ENCODE assay signal across 36 cellular contexts in the genomic region with DNA sequence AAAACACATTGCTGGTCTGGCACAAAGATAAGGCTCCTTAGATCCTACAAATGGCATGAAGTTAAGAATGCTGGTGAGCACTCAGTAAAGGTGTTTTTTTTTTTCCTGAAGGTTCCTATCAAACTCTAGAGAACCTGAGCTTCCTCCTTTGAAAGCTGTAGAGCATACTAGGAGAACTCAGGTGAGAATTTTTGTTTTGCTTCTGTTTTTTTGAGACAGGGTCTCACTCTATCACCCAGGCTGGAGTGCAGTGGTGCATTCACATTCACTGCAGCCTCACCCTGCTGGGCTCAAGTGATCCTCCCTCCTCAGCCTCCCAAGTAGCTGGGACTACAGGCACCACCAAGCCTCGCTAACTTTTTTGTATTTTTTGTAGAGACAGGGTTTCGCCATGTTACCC. TPM values are rescaled to one million over a fixed set of nuclear protein-coding genes. Genes with fewer than 3 reads are reported as not detected.
"Had no signal": no experiment of that assay in that cellular context is flagged by ENCODE, and none has a peak within 500 bp of the region (broad histone marks: within the 10 kb centered on the region; RNA-seq: fewer than 3 reads in every experiment).

No MANE protein-coding gene starts in this region.

- H3K9me3 Mint-ChIP-seq: activated B cell treated with CpG ODN at 0.5 μM for 24 hours; activated CD4-positive, alpha-beta memory T cell treated with anti-CD3 and anti-CD28 coated beads for 36 hours; activated naive CD4-positive, alpha-beta T cell treated with anti-CD3 and anti-CD28 coated beads for 36 hours; T-helper 1 cell treated with Interleukin-12 subunit alpha and Interleukin-12 subunit beta and Interleukin-4 antibody, amounts not matched to agents 30 μg/mL and 1 μg/mL, for 36 hours had no signal

- H3K27ac Mint-ChIP-seq: activated B cell treated with CpG ODN at 0.5 μM for 24 hours; activated CD4-positive, alpha-beta memory T cell treated with anti-CD3 and anti-CD28 coated beads for 36 hours; activated CD4-positive, alpha-beta T cell treated with anti-CD3 and anti-CD28 coated beads, Interleukin-2, amount 10 ng/mL, durations not matched to agents 24 days and 14 days; activated CD8-positive, alpha-beta T cell treated with anti-CD3 and anti-CD28 coated beads for 36 hours; activated naive CD4-positive, alpha-beta T cell treated with anti-CD3 and anti-CD28 coated beads for 36 hours; activated naive CD4-positive, alpha-beta T cell treated with anti-CD3 and anti-CD28 coated beads, Interleukin-2, amount 50 U/mL, for 72 hours; activated naive CD8-positive, alpha-beta T cell treated with anti-CD3 and anti-CD28 coated beads for 36 hours; activated T-cell treated with anti-CD3 and anti-CD28 coated beads, Interleukin-2, amount 50 U/mL, for 72 hours; activated T-helper 1 cell treated with anti-CD3 and anti-CD28 coated beads, Interleukin-12 subunit alpha, Interleukin-12 subunit beta, Interleukin-2, Interleukin-4 antibody, amounts not matched to agents 30 ng/mL and 10 ng/mL and 1 ng/mL, durations not matched to agents 14 hours and 24 hours and 36 hours; activated T-helper 17 cell treated with anti-CD3 and anti-CD28 coated beads, Interleukin-2, amount 50 U/mL, for 72 hours; T-helper 1 cell treated with Interleukin-12 subunit alpha and Interleukin-12 subunit beta and Interleukin-4 antibody, amounts not matched to agents 30 μg/mL and 1 μg/mL, for 36 hours; T-helper 2 cell treated with Interferon-gamma antibody and Interleukin-4, amounts not matched to agents 5 μg/mL and 100 μg/mL, for 36 hours had no signal

- H3K27me3 Mint-ChIP-seq: activated B cell treated with CpG ODN at 0.5 μM for 24 hours; activated CD4-positive, alpha-beta memory T cell treated with anti-CD3 and anti-CD28 coated beads for 36 hours; activated CD8-positive, alpha-beta T cell treated with anti-CD3 and anti-CD28 coated beads for 36 hours; activated naive CD8-positive, alpha-beta T cell treated with anti-CD3 and anti-CD28 coated beads for 36 hours had no signal

- H3K36me3 Mint-ChIP-seq: activated CD4-positive, alpha-beta memory T cell treated with anti-CD3 and anti-CD28 coated beads for 36 hours had no signal

- H3K4me3 ChIP-seq: adrenal gland, body of pancreas, breast epithelium had no signal

- DNase-seq: activated B cell treated with CpG ODN at 0.5 μM for 24 hours; activated CD4-positive, alpha-beta memory T cell treated with anti-CD3 and anti-CD28 coated beads for 36 hours; activated CD4-positive, alpha-beta T cell treated with anti-CD3 and anti-CD28 coated beads for 4 hours; activated CD4-positive, alpha-beta T cell treated with anti-CD3 and anti-CD28 coated beads, Interleukin-2, amount 10 ng/mL, durations not matched to agents 24 days and 14 days; activated CD4-positive, alpha-beta T cell treated with anti-CD3 and anti-CD28 coated beads, Interleukin-2, amount 50 U/mL, for 1 hour; activated CD4-positive, alpha-beta T cell treated with anti-CD3 and anti-CD28 coated beads, Interleukin-2, amount 50 U/mL, for 4 hours; activated CD4-positive, CD25-positive, alpha-beta regulatory T cell treated with anti-CD3 and anti-CD28 coated beads, Interleukin-2, amount 50 U/mL, for 72 hours; activated CD8-positive, alpha-beta memory T cell treated with anti-CD3 and anti-CD28 coated beads, Interleukin-2, amount 50 U/mL, for 4 hours; activated CD8-positive, alpha-beta T cell treated with anti-CD3 and anti-CD28 coated beads for 36 hours; activated gamma-delta T cell treated with Interleukin-2 at 50 U/mL for 16 hours; activated naive CD4-positive, alpha-beta T cell; activated naive CD4-positive, alpha-beta T cell treated with anti-CD3 and anti-CD28 coated beads for 36 hours; activated naive CD4-positive, alpha-beta T cell treated with anti-CD3 and anti-CD28 coated beads, Interleukin-2, amount 50 U/mL, for 16 hours; activated naive CD8-positive, alpha-beta T cell treated with anti-CD3 and anti-CD28 coated beads for 36 hours; activated T-cell treated with anti-CD3 and anti-CD28 coated beads for 4 hours; activated T-cell treated with anti-CD3 and anti-CD28 coated beads, Interleukin-2, amount 50 U/mL, for 1 hour; activated T-cell treated with anti-CD3 and anti-CD28 coated beads, Interleukin-2, amount 50 U/mL, for 4 hours; activated T-cell treated with anti-CD3 and anti-CD28 coated beads, Interleukin-2, amount 50 U/mL, for 72 hours; amniotic stem cell; aorta; body of pancreas; brain microvascular endothelial cell; central memory CD4-positive, alpha-beta T cell; T-helper 1 cell; T-helper 2 cell; T-helper 9 cell had no signal

- H3K27ac ChIP-seq: adrenal gland, body of pancreas, brain microvascular endothelial cell, breast epithelium, VCaP had no signal

- H3K4me3 Mint-ChIP-seq: activated B cell treated with CpG ODN at 0.5 μM for 24 hours; activated CD4-positive, alpha-beta memory T cell treated with anti-CD3 and anti-CD28 coated beads for 36 hours; activated CD4-positive, alpha-beta T cell treated with anti-CD3 and anti-CD28 coated beads, Interleukin-2, amount 10 ng/mL, durations not matched to agents 24 days and 14 days; activated CD8-positive, alpha-beta T cell treated with anti-CD3 and anti-CD28 coated beads for 36 hours; activated naive CD4-positive, alpha-beta T cell treated with anti-CD3 and anti-CD28 coated beads for 36 hours; activated naive CD8-positive, alpha-beta T cell treated with anti-CD3 and anti-CD28 coated beads for 36 hours; activated T-cell treated with anti-CD3 and anti-CD28 coated beads, Interleukin-2, amount 50 U/mL, for 4 hours; activated T-cell treated with anti-CD3 and anti-CD28 coated beads, Interleukin-2, amount 50 U/mL, for 72 hours; activated T-helper 1 cell treated with anti-CD3 and anti-CD28 coated beads, Interleukin-12 subunit alpha, Interleukin-12 subunit beta, Interleukin-2, Interleukin-4 antibody, amounts not matched to agents 30 ng/mL and 10 ng/mL and 1 ng/mL, durations not matched to agents 14 hours and 24 hours and 36 hours; activated T-helper 17 cell treated with anti-CD3 and anti-CD28 coated beads, Interleukin-2, amount 50 U/mL, for 72 hours; T-helper 1 cell treated with Interleukin-12 subunit alpha and Interleukin-12 subunit beta and Interleukin-4 antibody, amounts not matched to agents 30 μg/mL and 1 μg/mL, for 36 hours; T-helper 2 cell treated with Interferon-gamma antibody and Interleukin-4, amounts not matched to agents 5 μg/mL and 100 μg/mL, for 36 hours had no signal

- ATAC-seq: activated CD8-positive, alpha-beta T cell treated with anti-CD3 and anti-CD28 coated beads for 36 hours; activated naive CD4-positive, alpha-beta T cell treated with anti-CD3 and anti-CD28 coated beads, Interleukin-2, amount 50 U/mL, for 72 hours; activated T-cell treated with anti-CD3 and anti-CD28 coated beads, Interleukin-2, amount 50 U/mL, for 4 hours; activated T-cell treated with anti-CD3 and anti-CD28 coated beads, Interleukin-2, amount 50 U/mL, for 72 hours; activated T-helper 17 cell treated with anti-CD3 and anti-CD28 coated beads, Interleukin-2, amount 50 U/mL, for 72 hours; body of pancreas had no signal

- H3K4me1 ChIP-seq: body of pancreas, breast epithelium had no signal

- H3K27me3 ChIP-seq: adrenal gland, body of pancreas, brain microvascular endothelial cell, breast epithelium had no signal

RNA-seq across cellular contexts. Expression of a gene that starts 21.0 kb away (rescaled TPM):
- total RNA-seq: astrocyte had no signal

RNA-seq across cellular contexts. Expression of a gene that starts 37.4 kb away (rescaled TPM):
- total RNA-seq: activated CD4-positive, alpha-beta memory T cell treated with anti-CD3 and anti-CD28 coated beads for 36 hours; activated CD4-positive, alpha-beta T cell treated with anti-CD3 and anti-CD28 coated beads, Interleukin-2, amount 10 ng/mL, durations not matched to agents 24 days and 14 days; activated CD8-positive, alpha-beta memory T cell treated with anti-CD3 and anti-CD28 coated beads for 36 hours; activated CD8-positive, alpha-beta T cell treated with anti-CD3 and anti-CD28 coated beads for 36 hours; activated naive CD4-positive, alpha-beta T cell treated with anti-CD3 and anti-CD28 coated beads for 36 hours; activated naive CD4-positive, alpha-beta T cell treated with anti-CD3 and anti-CD28 coated beads, Interleukin-2, amount 50 U/mL, for 72 hours; activated naive CD8-positive, alpha-beta T cell treated with anti-CD3 and anti-CD28 coated beads for 36 hours; activated T-helper 1 cell treated with anti-CD3 and anti-CD28 coated beads, Interleukin-12 subunit alpha, Interleukin-12 subunit beta, Interleukin-2, Interleukin-4 antibody, amounts not matched to agents 30 ng/mL and 10 ng/mL and 1 ng/mL, durations not matched to agents 14 hours and 24 hours and 36 hours; body of pancreas had no signal
